Comparison of ENCODE assay signal across 11 cellular contexts in genomic region chr5:113034182-113034773, GRCh38. TPM values are rescaled to one million over a fixed set of nuclear protein-coding genes. Genes with fewer than 3 reads are reported as not detected.
DNase-seq lines count a peak whose midpoint lies in the region; ATAC-seq, FAIRE-seq and TF ChIP-seq lines count a peak whose summit lies in the region.
"Had no signal": no experiment of that assay in that cellular context is flagged by ENCODE, and none has a peak within 500 bp of the region (broad histone marks: within the 10 kb centered on the region; RNA-seq: fewer than 3 reads in every experiment).

No MANE protein-coding gene starts in this region.

- no peak for TF ChIP-seq POLR2A in right lobe of liver (IDR thresholded peaks at IDR 0.05)

- H3K27me3 Mint-ChIP-seq in activated T-cell treated with anti-CD3 and anti-CD28 coated beads, Interleukin-2, amount 50 U/mL, for 4 hours (ENCODE audit: low read depth) = no peaks in the 10 kb centered on the region
- no peaks in the 10 kb centered on the region for H3K27me3 Mint-ChIP-seq in activated CD4-positive, alpha-beta T cell treated with anti-CD3 and anti-CD28 coated beads, Interleukin-2, amount 10 ng/mL, durations not matched to agents 24 days and 14 days

- no peaks in the 10 kb centered on the region for H3K9me3 Mint-ChIP-seq in activated T-cell treated with anti-CD3 and anti-CD28 coated beads, Interleukin-2, amount 50 U/mL, for 4 hours
- no peaks in the 10 kb centered on the region for H3K9me3 Mint-ChIP-seq in activated CD4-positive, alpha-beta T cell treated with anti-CD3 and anti-CD28 coated beads, Interleukin-2, amount 10 ng/mL, durations not matched to agents 24 days and 14 days

- H3K9me3 ChIP-seq in osteoblast (ENCODE audit: low read depth, low read length) = no peaks in the 10 kb centered on the region
- no peaks in the 10 kb centered on the region for H3K9me3 ChIP-seq in right lobe of liver

- no peak for TF ChIP-seq CTCF in osteoblast (IDR thresholded peaks at IDR 0.05; ENCODE audit: extremely low read depth, low read depth, low read length)
- TF ChIP-seq CTCF in right lobe of liver (IDR thresholded peaks at IDR 0.05) = no peak

- H3K36me3 ChIP-seq in osteoblast (ENCODE audit: insufficient read depth, low read length) = no peaks in the 10 kb centered on the region
- peaks cover 0 to 44% (median 5%) of the 10 kb centered on the region in 4 donors for H3K36me3 ChIP-seq in right lobe of liver

- no peaks in the 10 kb centered on the region for H4K20me1 ChIP-seq in osteoblast (ENCODE audit: insufficient read depth, low read length)

- no peak overlapping the region for H2AFZ ChIP-seq in osteoblast (ENCODE audit: low read length)

- peak overlapping the region; percentile 69 for H3K27ac ChIP-seq in osteoblast (ENCODE audit: low read depth, low read length)
- H3K27ac ChIP-seq in right lobe of liver = no peak overlapping the region

- H3K4me1 Mint-ChIP-seq in activated T-cell treated with anti-CD3 and anti-CD28 coated beads, Interleukin-2, amount 50 U/mL, for 4 hours (ENCODE audit: low read depth) = no peaks in the 10 kb centered on the region
- peaks cover 6% of the 10 kb centered on the region for H3K4me1 Mint-ChIP-seq in activated CD4-positive, alpha-beta T cell treated with anti-CD3 and anti-CD28 coated beads, Interleukin-2, amount 10 ng/mL, durations not matched to agents 24 days and 14 days

- intact Hi-C loops in activated CD4-positive, alpha-beta T cell treated with anti-CD3 and anti-CD28 coated beads, Interleukin-2, amount 10 ng/mL, durations not matched to agents 24 days and 14 days (cut with micrococcal nuclease) = no loop called here
- intact Hi-C loops in right lobe of liver (cut with DNase I) = no loop called here

- H3K4me1 ChIP-seq in osteoblast (ENCODE audit: insufficient read depth, low read length) = peaks cover 46% of the 10 kb centered on the region
- H3K4me1 ChIP-seq in right lobe of liver = no peaks in the 10 kb centered on the region

- no peak for DNase-seq in activated T-cell treated with anti-CD3 and anti-CD28 coated beads, Interleukin-2, amount 50 U/mL, for 4 hours
- DNase-seq in activated T-cell treated with anti-CD3 and anti-CD28 coated beads for 4 hours (no peak), RCC 7860 (ENCODE audit: low spot score) (peak; percentile 97), fibroblast of peridontal ligament (ENCODE audit: extremely low read depth) (peak; percentile 94), osteoblast (ENCODE audit: insufficient read length, low spot score, missing footprints) (peak; percentile 88), right lobe of liver (no peak)
- no peak for DNase-seq in activated CD4-positive, alpha-beta T cell treated with anti-CD3 and anti-CD28 coated beads, Interleukin-2, amount 10 ng/mL, durations not matched to agents 24 days and 14 days
- DNase-seq: Karpas-422, small intestine had no signal

- no peaks in the 10 kb centered on the region for H3K79me2 ChIP-seq in osteoblast (ENCODE audit: insufficient read depth, low read length)

- H3K4me3 Mint-ChIP-seq in activated T-cell treated with anti-CD3 and anti-CD28 coated beads, Interleukin-2, amount 50 U/mL, for 4 hours = no peak overlapping the region
- no peak overlapping the region for H3K4me3 Mint-ChIP-seq in activated CD4-positive, alpha-beta T cell treated with anti-CD3 and anti-CD28 coated beads, Interleukin-2, amount 10 ng/mL, durations not matched to agents 24 days and 14 days

- H3K27me3 ChIP-seq in osteoblast (ENCODE audit: insufficient read depth, low read length) (no peaks in the 10 kb centered on the region), right lobe of liver (no peaks in the 10 kb centered on the region)

- 90% methylated on average over 8 of the region's 13 CpGs for WGBS in right lobe of liver (ENCODE audit: insufficient coverage, low coverage, low lambda C conversion rate, missing lambda C conversion rate)

- ATAC-seq in activated T-cell treated with anti-CD3 and anti-CD28 coated beads, Interleukin-2, amount 50 U/mL, for 4 hours = peak; percentile 14 to 18
- no peak for ATAC-seq in HG03135 (IDR thresholded peaks at IDR 0.05; ENCODE audit: unreplicated experiment)
- no peak for ATAC-seq in right lobe of liver

- H3K4me2 ChIP-seq in osteoblast (ENCODE audit: insufficient read depth, low read length) = peak overlapping the region; percentile 49

- peak; percentile 96 for FAIRE-seq in RCC 7860 (lab: Jason Lieb, UNC)
- FAIRE-seq: endometrium, small intestine had no signal

- no peak overlapping the region for H3K27ac Mint-ChIP-seq in activated CD4-positive, alpha-beta T cell treated with anti-CD3 and anti-CD28 coated beads, Interleukin-2, amount 10 ng/mL, durations not matched to agents 24 days and 14 days

- H3K4me3 ChIP-seq in osteoblast (ENCODE audit: insufficient read depth, low read length) (no peak overlapping the region), right lobe of liver (no peak overlapping the region)

- H3K36me3 Mint-ChIP-seq in activated T-cell treated with anti-CD3 and anti-CD28 coated beads, Interleukin-2, amount 50 U/mL, for 4 hours (ENCODE audit: insufficient read depth) = peaks cover 10% of the 10 kb centered on the region
- H3K36me3 Mint-ChIP-seq in activated CD4-positive, alpha-beta T cell treated with anti-CD3 and anti-CD28 coated beads, Interleukin-2, amount 10 ng/mL, durations not matched to agents 24 days and 14 days (ENCODE audit: low read depth) = peaks cover 5% of the 10 kb centered on the region

RNA-seq across cellular contexts. Expression of gene DCP2, which starts 57.7 kb away (rescaled TPM):
- total RNA-seq in activated T-cell treated with anti-CD3 and anti-CD28 coated beads, Interleukin-2, amount 50 U/mL, for 4 hours = 10 to 100 TPM; 36.8 to 42.1 (median 41.1) TPM
- total RNA-seq in osteoblast (27.9 and 31.5 TPM in 2 replicates), right lobe of liver (10 to 100 TPM; 12.0 to 20.8 (median 14.6) TPM)
- total RNA-seq in activated CD4-positive, alpha-beta T cell treated with anti-CD3 and anti-CD28 coated beads, Interleukin-2, amount 10 ng/mL, durations not matched to agents 24 days and 14 days = 73.6 and 78.8 TPM in 2 replicates

Comparison
In these comparisons a context has a peak if more than half of its experiments do, and no peak if none do; other contexts are left out.
1. ATAC-seq: peak in activated T-cell treated with anti-CD3 and anti-CD28 coated beads, Interleukin-2, amount 50 U/mL, for 4 hours (2 of 2); none in HG03135 (single experiment) and right lobe of liver (0 of 4).
2. DNase-seq: peak in RCC 7860 (single experiment), fibroblast of peridontal ligament (single experiment) and osteoblast (single experiment); none in activated T-cell treated with anti-CD3 and anti-CD28 coated beads, Interleukin-2, amount 50 U/mL, for 4 hours (single experiment), activated T-cell treated with anti-CD3 and anti-CD28 coated beads for 4 hours (single experiment), activated CD4-positive, alpha-beta T cell treated with anti-CD3 and anti-CD28 coated beads, Interleukin-2, amount 10 ng/mL, durations not matched to agents 24 days and 14 days (single experiment) and right lobe of liver (0 of 3).